In genomic region chr16:53054670-53055485, GRCh38 we compare ENCODE assay signal across 8 cellular contexts. TPM values are rescaled to one million over a fixed set of nuclear protein-coding genes. Genes with fewer than 3 reads are reported as not detected.
A peak's percentile ranks its signal among the peaks of the same experiment; 100 is the strongest.
DNase-seq lines count a peak whose midpoint lies in the region; ATAC-seq and TF ChIP-seq lines count a peak whose summit lies in the region.

Gene CHD9 (plus strand): TSS chr16:53054991. CDS start chr16:53156090, 101,099 bp downstream.

- H3K36me3 ChIP-seq in left lung, result no peaks in the 10 kb centered on the region

- H3K27me3 ChIP-seq in left lung, result no peaks in the 10 kb centered on the region

- no peaks in the 10 kb centered on the region for H3K9me3 ChIP-seq in left lung

- peak within 1 kb of the TSS; percentile 65 to 69 for H3K4me3 ChIP-seq in left lung

- peak; percentile 81 for ATAC-seq in GM19328 (IDR thresholded peaks at IDR 0.05; ENCODE audit: unreplicated experiment)
- peak; percentile 84 for ATAC-seq in HG03520 (IDR thresholded peaks at IDR 0.05; ENCODE audit: unreplicated experiment)
- peak; percentile 94 for ATAC-seq in left lung

- peak; percentile 99 to 100 for TF ChIP-seq CTCF in left lung (IDR thresholded peaks at IDR 0.05)

- H3K4me1 ChIP-seq in left lung, result peaks cover 11 to 59% of the 10 kb centered on the region in 2 donors

- intact Hi-C loops in left lung (cut with DNase I), result loop anchor here in 1 of 2 donors (10.0 kb wide), 2 partner anchors 110 to 150 kb away; no protein-coding TSS in a partner anchor

- DNase-seq in C1 segment of cervical spinal cord (lab: John Stamatoyannopoulos, UW) (peak in 13 of 14 donors; percentile 76 to 94 (median 80)), NCI-H526 treated with DMSO at 0.1 percent for 48 hours (lab: John Stamatoyannopoulos, UW) (peak; percentile 62), dedifferentiated amniotic fluid mesenchymal stem cell (ENCODE audit: extremely low spot score) (peak; percentile 66), left lung (peak; percentile 85 to 96)
- peak; percentile 64 for DNase-seq in activated CD4-positive, alpha-beta T cell treated with anti-CD3 and anti-CD28 coated beads, Interleukin-2, amount 50 U/mL, for 1 hour
- peak; percentile 67 to 74 for DNase-seq in stimulated activated CD4-positive, alpha-beta T cell treated with anti-CD3 and anti-CD28 coated beads, Interleukin-2, amount 100 ng/mL, for 48 hours

- H3K27ac ChIP-seq in left lung, result peak within 1 kb of the TSS; percentile 89 to 94

RNA-seq across cellular contexts. Expression of gene CHD9, which starts in this region (rescaled TPM):
- 10 to 100 TPM; 73.9 to 79.9 TPM for total RNA-seq in left lung

Comparison
In these comparisons a context has a peak if more than half of its experiments do, and no peak if none do; other contexts are left out.
1. Peak in every context shown above with its lines: DNase-seq, ATAC-seq, H3K4me3 ChIP-seq and H3K27ac ChIP-seq.